ENCODE assay signal across 9 cellular contexts in the genomic region with DNA sequence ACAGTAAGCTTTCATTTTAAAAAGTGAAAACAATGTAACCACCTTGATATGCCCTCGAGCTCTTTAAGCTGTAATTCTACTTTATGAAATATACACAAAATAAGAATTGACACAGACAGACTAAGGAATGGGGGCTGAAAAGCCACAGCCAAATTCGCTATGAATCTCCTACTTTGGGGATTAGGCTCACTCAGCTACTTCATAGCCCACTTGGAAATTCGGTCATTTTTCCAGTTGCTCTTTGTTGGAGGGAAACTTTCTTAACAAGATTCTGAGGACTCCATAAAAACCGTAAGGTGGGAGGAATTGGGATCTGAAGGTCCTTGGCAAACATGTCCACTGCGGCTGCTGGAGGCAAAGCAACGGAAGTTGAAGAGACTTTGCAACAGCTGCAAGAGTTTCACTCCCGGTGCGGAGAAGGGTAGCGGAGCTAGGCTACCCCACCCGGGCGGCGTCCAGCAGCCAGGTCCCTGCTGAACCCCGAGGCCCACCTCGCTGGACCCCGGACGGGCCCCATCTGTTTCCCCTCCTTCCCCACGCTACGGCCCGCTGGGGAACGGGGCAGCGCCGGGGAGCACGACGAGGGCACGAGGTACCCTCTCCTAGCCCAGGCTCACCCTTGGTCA. TPM values are rescaled to one million over a fixed set of nuclear protein-coding genes. Genes with fewer than 3 reads are reported as not detected.
A peak's percentile ranks its signal among the peaks of the same experiment; 100 is the strongest.
DNase-seq lines count a peak whose midpoint lies in the region; ATAC-seq and TF ChIP-seq lines count a peak whose summit lies in the region.
"Had no signal": no experiment of that assay in that cellular context is flagged by ENCODE, and none has a peak within 500 bp of the region (broad histone marks: within the 10 kb centered on the region; RNA-seq: fewer than 3 reads in every experiment).

No MANE protein-coding gene starts in this region.

- H3K27me3 ChIP-seq in PC-9 (ENCODE audit: insufficient read depth, low read depth), result no peaks in the 10 kb centered on the region

- peaks cover 31% of the 10 kb centered on the region for H3K79me2 ChIP-seq in PC-9 (ENCODE audit: low read depth)

- peak overlapping the region; percentile 88 for H3K4me3 ChIP-seq in PC-9
- peak overlapping the region; percentile 72 for H3K4me3 ChIP-seq in astrocyte of the spinal cord (ENCODE audit: low read depth, low read length)

- H3K9me3 ChIP-seq in PC-9 (ENCODE audit: insufficient read depth, low read depth), result no peaks in the 10 kb centered on the region

- CTCF ChIA-PET in PC-9 (lab: Charles Lee), result no interaction called here

- H3K4me2 ChIP-seq in PC-9, result peak overlapping the region; percentile 95

- H3K9me2 ChIP-seq in PC-9 (ENCODE audit: insufficient read depth), result no peaks in the 10 kb centered on the region

- in situ Hi-C loops in astrocyte of the spinal cord (cut with HindIII; ENCODE audit: low sequenced_read_pairs), result no loop called here

- no peaks in the 10 kb centered on the region for H3K36me3 ChIP-seq in PC-9 (ENCODE audit: low read depth)

- BruUV-seq in PC-9 (replicated peaks; lab: Mats Ljungman, UMichigan), result TSS peak; percentile 43

- intact Hi-C loops in PC-9 (cut with micrococcal nuclease; ENCODE audit: unreplicated experiment), result loop anchor here (1.0 to 2.0 kb wide), 3 partner anchors 86 to 154 kb away; partner anchors contain the start of genes AKIRIN1 and NDUFS5

- H3K27ac ChIP-seq in PC-9, result no peak overlapping the region

- no peak for TF ChIP-seq CTCF in PC-9 (conservative IDR thresholded peaks at IDR 0.05)
- TF ChIP-seq CTCF in astrocyte of the spinal cord (IDR thresholded peaks at IDR 0.05; ENCODE audit: low read depth, low read length), result no peak

- H3F3A ChIP-seq in PC-9 (ENCODE audit: insufficient read depth, low read depth), result peaks cover 1% of the 10 kb centered on the region; the same call in 1 of the 2 replicates

- POLR2A ChIA-PET in PC-9 (lab: Charles Lee; ENCODE audit: unreplicated experiment), result interaction anchor here (0.6 kb wide), 2 partner anchors 159 to 220 kb away, joined by 3 to 4 read pairs; no protein-coding TSS in a partner anchor

- H2AFZ ChIP-seq in PC-9, result peak overlapping the region; percentile 94

- no peaks in the 10 kb centered on the region for H4K20me1 ChIP-seq in PC-9 (ENCODE audit: insufficient read depth)

- DNase-seq in NCI-H2029 (lab: John Stamatoyannopoulos, UW) (peak; percentile 76), NCI-H2029 treated with DMSO at 0.1 percent for 48 hours (lab: John Stamatoyannopoulos, UW) (no peak), PC-9 (no peak), astrocyte of the spinal cord (ENCODE audit: low read depth, low spot score) (peak; percentile 8), islet precursor cell (peak; percentile 55), DMS153 treated with DMSO at 0.1 percent for 48 hours (lab: John Stamatoyannopoulos, UW; ENCODE audit: unreplicated experiment) (no peak)
- peak; percentile 27 for DNase-seq in stimulated activated CD4-positive, alpha-beta T cell treated with anti-CD3 and anti-CD28 coated beads, Interleukin-4, amount 100 ng/mL, for 1 hour

- ATAC-seq in HG02943 (IDR thresholded peaks at IDR 0.05; ENCODE audit: low read depth, unreplicated experiment), result peak; percentile 29

- H3K4me1 ChIP-seq in PC-9 (replicated peaks; ENCODE audit: insufficient read depth), result peaks cover 15% of the 10 kb centered on the region

RNA-seq across cellular contexts. Expression of gene MYCBP, which starts 0.6 kb away (rescaled TPM):
- 51.9 TPM in 2 replicates for total RNA-seq in PC-9 (2021)

RNA-seq across cellular contexts. Expression of gene GJA9, which starts 8.9 kb away (rescaled TPM):
- 0.48 and 1.1 TPM in 2 replicates for total RNA-seq in PC-9 (2021)
- total RNA-seq: frontal cortex had no signal

RNA-seq across cellular contexts. Expression of gene RRAGC, which starts 12.9 kb away (rescaled TPM):
- 22.1 and 33.0 TPM in 2 replicates for total RNA-seq in PC-9 (2021)

Comparison
In these comparisons a context has a peak if more than half of its experiments do, and no peak if none do; other contexts are left out.
1. DNase-seq: peak in NCI-H2029 (single experiment), astrocyte of the spinal cord (single experiment), islet precursor cell (single experiment) and stimulated activated CD4-positive, alpha-beta T cell treated with anti-CD3 and anti-CD28 coated beads, Interleukin-4, amount 100 ng/mL, for 1 hour (single experiment); none in NCI-H2029 treated with DMSO at 0.1 percent for 48 hours (single experiment), PC-9 (0 of 2) and DMS153 treated with DMSO at 0.1 percent for 48 hours (single experiment).